In genomic region chr1:19683351-19683750, GRCh38 we compare ENCODE assay signal across 23 cellular contexts. TPM values are rescaled to one million over a fixed set of nuclear protein-coding genes. Genes with fewer than 3 reads are reported as not detected.
"Had no signal": no experiment of that assay in that cellular context is flagged by ENCODE, and none has a peak within 500 bp of the region (broad histone marks: within the 10 kb centered on the region; RNA-seq: fewer than 3 reads in every experiment).

No MANE protein-coding gene starts in this region.

- H3K4me3 ChIP-seq: SJSA1, SK-N-MC had no signal

- H3K36me3 ChIP-seq: SJSA1 had no signal

- H3K27me3 ChIP-seq: SJSA1 had no signal

- H3K27ac ChIP-seq: HL-60, SJSA1, SK-N-MC had no signal

- DNase-seq: KBM-7, MV-4-11, NCI-H1048, NCI-H1105, NCI-H1417 treated with DMSO at 0.1 percent for 48 hours, NCI-H146, NCI-H1694 treated with DMSO at 0.1 percent for 48 hours, NCI-H1930, NCI-H2081, NCI-H2107, NCI-H2227 treated with DMSO at 0.1 percent for 48 hours, NCI-H524, NCI-H526 treated with DMSO at 0.1 percent for 48 hours, NCI-H748 treated with DMSO at 0.1 percent for 48 hours, Right ventricle myocardium superior, RPMI8226, SIG-M5 had no signal

- H3K9me3 ChIP-seq: SJSA1 had no signal

RNA-seq across cellular contexts. Expression of gene HTR6, which starts 18.7 kb away (rescaled TPM):
- total RNA-seq: LHCN-M2, MCF 10A, NCI-H460, Right ventricle myocardium superior, SJSA1 had no signal
